Comparison of ENCODE assay signal across 16 cellular contexts in the genomic region with DNA sequence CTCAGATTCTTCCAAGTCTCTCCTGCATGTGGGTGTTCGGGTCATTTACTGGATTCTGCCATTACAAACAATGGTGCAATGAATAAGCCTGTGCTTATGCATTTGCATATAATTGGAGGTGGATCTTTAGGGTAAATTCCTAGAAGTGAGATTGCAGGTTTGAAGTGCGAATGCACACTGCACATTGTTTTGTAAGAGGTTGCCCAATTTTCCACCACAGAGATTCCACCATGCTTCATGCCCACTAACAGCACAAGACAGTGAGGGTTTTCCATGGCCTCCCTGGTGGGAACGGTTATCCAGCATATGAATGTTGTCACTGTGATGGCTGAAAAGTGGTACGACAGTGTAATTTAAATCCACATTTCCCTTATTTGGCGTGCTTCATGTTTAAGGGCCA.
A peak's percentile ranks its signal among the peaks of the same experiment; 100 is the strongest.
DNase-seq lines count a peak whose midpoint lies in the region; ATAC-seq and TF ChIP-seq lines count a peak whose summit lies in the region.
"Had no signal": no experiment of that assay in that cellular context is flagged by ENCODE, and none has a peak within 500 bp of the region (broad histone marks: within the 10 kb centered on the region; RNA-seq: fewer than 3 reads in every experiment).

No MANE protein-coding gene starts in this region.

- H3K36me3 Mint-ChIP-seq in endodermal cell (ENCODE audit: low read depth), result no peaks in the 10 kb centered on the region
- H3K36me3 Mint-ChIP-seq: CD14-positive monocyte; CD4-positive, alpha-beta memory T cell had no signal

- H3K27me3 ChIP-seq in RWPE2 (ENCODE audit: insufficient read depth, poor library complexity, severe bottlenecking), result no peaks in the 10 kb centered on the region
- no peaks in the 10 kb centered on the region for H3K27me3 ChIP-seq in endodermal cell (ENCODE audit: control insufficient read depth, insufficient read depth, low read length, poor library complexity, severe bottlenecking)
- H3K27me3 ChIP-seq: BLaER1 had no signal

- H3K4me1 ChIP-seq in RWPE2 (ENCODE audit: insufficient read depth, poor library complexity, severe bottlenecking) (no peaks in the 10 kb centered on the region), endodermal cell (ENCODE audit: control insufficient read depth, insufficient read depth, low read length) (no peaks in the 10 kb centered on the region)

- H3K4me3 ChIP-seq in RWPE2 (ENCODE audit: severe bottlenecking) (no peak overlapping the region), endodermal cell (ENCODE audit: low read length) (no peak overlapping the region)
- H3K4me3 ChIP-seq: BLaER1, GM12878, GM23248 had no signal

- TF ChIP-seq CTCF in RWPE2 (IDR thresholded peaks at IDR 0.05; ENCODE audit: poor library complexity, severe bottlenecking) (no peak), endodermal cell (conservative IDR thresholded peaks at IDR 0.05) (no peak)

- DNase-seq in activated CD4-positive, CD25-positive, alpha-beta regulatory T cell treated with anti-CD3 and anti-CD28 coated beads, Interleukin-2, amount 50 U/mL, for 72 hours, result peak; percentile 5
- no peak for DNase-seq in activated CD4-positive, CD25-positive, alpha-beta regulatory T cell (lab: John Stamatoyannopoulos, UW)
- peak; percentile 18 for DNase-seq in RWPE2 (ENCODE audit: low spot score)
- peak; percentile 10 for DNase-seq in endodermal cell
- no peak for DNase-seq in Kasumi-1 (lab: John Stamatoyannopoulos, UW)
- DNase-seq in hippocampal formation (lab: John Stamatoyannopoulos, UW), result no peak
- DNase-seq: 8988T; CD4-positive, alpha-beta memory T cell; DMS79 treated with DMSO at 0.1 percent for 48 hours; GM23248; HCEC 1CT had no signal

- H3K27ac ChIP-seq in RWPE2 (ENCODE audit: poor library complexity, severe bottlenecking), result no peak overlapping the region
- no peak overlapping the region for H3K27ac ChIP-seq in endodermal cell (ENCODE audit: low read depth, low read length)
- H3K27ac ChIP-seq: BLaER1, GM23248, HL-60 had no signal

- peaks cover 3% of the 10 kb centered on the region for H3K9me3 ChIP-seq in RWPE2 (ENCODE audit: severe bottlenecking)
- no peaks in the 10 kb centered on the region for H3K9me3 ChIP-seq in endodermal cell (ENCODE audit: control insufficient read depth, low read length)

- H3K4me3 Mint-ChIP-seq in endodermal cell, result no peak overlapping the region
- H3K4me3 Mint-ChIP-seq: CD14-positive monocyte; CD4-positive, alpha-beta memory T cell had no signal

- H3K4me1 Mint-ChIP-seq in endodermal cell, result no peaks in the 10 kb centered on the region
- H3K4me1 Mint-ChIP-seq: CD14-positive monocyte; CD4-positive, alpha-beta memory T cell had no signal

- H3K9ac ChIP-seq in endodermal cell (ENCODE audit: extremely low read depth, low read length, poor library complexity, severe bottlenecking), result no peak overlapping the region
- H3K9ac ChIP-seq: BLaER1, GM23248 had no signal

- peaks cover 3% of the 10 kb centered on the region for H3K27me3 Mint-ChIP-seq in endodermal cell (ENCODE audit: insufficient read depth)

- no peak overlapping the region for H3K27ac Mint-ChIP-seq in endodermal cell
- H3K27ac Mint-ChIP-seq: CD14-positive monocyte; CD4-positive, alpha-beta memory T cell had no signal

- no peaks in the 10 kb centered on the region for H3K36me3 ChIP-seq in RWPE2 (ENCODE audit: low read depth)
- H3K36me3 ChIP-seq in endodermal cell (ENCODE audit: control insufficient read depth, insufficient read depth, low read length), result no peaks in the 10 kb centered on the region
- H3K36me3 ChIP-seq: BLaER1 had no signal

- 89 to 94% methylated on average over 3 to 5 of the region's 5 CpGs for WGBS in endodermal cell (ENCODE audit: insufficient coverage in 1 of 2, insufficient read length in 1 of 2), 2 experiments

- peaks cover 7% of the 10 kb centered on the region for H3K9me3 Mint-ChIP-seq in endodermal cell

- ATAC-seq in RWPE2 (ENCODE audit: low read depth) (no peak), GM21390 (IDR thresholded peaks at IDR 0.05; ENCODE audit: unreplicated experiment) (no peak)
- ATAC-seq: GM12878 had no signal

Comparison
In these comparisons a context has a peak if more than half of its experiments do, and no peak if none do; other contexts are left out.
1. DNase-seq: peak in activated CD4-positive, CD25-positive, alpha-beta regulatory T cell treated with anti-CD3 and anti-CD28 coated beads, Interleukin-2, amount 50 U/mL, for 72 hours (single experiment), RWPE2 (single experiment) and endodermal cell (single experiment); none in activated CD4-positive, CD25-positive, alpha-beta regulatory T cell (0 of 4), Kasumi-1 (0 of 2) and hippocampal formation (0 of 2).